Comparison of ENCODE assay signal across 22 cellular contexts in the genomic region with DNA sequence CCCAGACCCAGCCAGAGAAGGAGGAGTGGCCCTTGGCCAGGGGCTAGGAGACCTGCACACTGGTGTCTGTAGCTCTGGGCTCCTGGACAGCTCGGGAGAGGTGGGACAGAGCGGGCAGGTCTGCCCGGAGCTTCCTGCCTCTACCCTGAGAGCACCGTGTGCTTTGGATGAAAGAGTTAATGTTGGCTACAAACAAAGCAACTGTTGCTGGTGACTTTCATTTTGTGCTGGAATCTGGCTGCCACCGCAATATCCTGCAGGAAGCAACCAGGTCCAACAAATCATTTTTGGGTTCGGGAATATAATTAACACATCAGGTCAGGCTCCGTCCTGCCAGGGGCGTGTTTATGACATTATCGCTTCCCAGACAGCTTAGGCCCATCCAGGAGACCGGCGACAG.
"Had no signal": no experiment of that assay in that cellular context is flagged by ENCODE, and none has a peak within 500 bp of the region (broad histone marks: within the 10 kb centered on the region; RNA-seq: fewer than 3 reads in every experiment).

No MANE protein-coding gene starts in this region.

- ATAC-seq: body of pancreas, T-cell had no signal

- H3K27me3 Mint-ChIP-seq: activated CD4-positive, alpha-beta T cell treated with anti-CD3 and anti-CD28 coated beads, Interleukin-2, amount 10 ng/mL, durations not matched to agents 24 days and 14 days; activated naive CD4-positive, alpha-beta T cell treated with anti-CD3 and anti-CD28 coated beads, Interleukin-2, amount 50 U/mL, for 24 hours had no signal

- H3K4me1 Mint-ChIP-seq: activated B cell treated with CpG ODN at 0.5 μM for 24 hours; activated CD4-positive, alpha-beta T cell treated with anti-CD3 and anti-CD28 coated beads, Interleukin-2, amount 10 ng/mL, durations not matched to agents 24 days and 14 days; activated naive CD4-positive, alpha-beta T cell treated with anti-CD3 and anti-CD28 coated beads, Interleukin-2, amount 50 U/mL, for 24 hours; T-cell had no signal

- DNase-seq: activated B cell treated with CpG ODN at 0.5 μM for 24 hours; activated CD4-positive, alpha-beta T cell treated with anti-CD3 and anti-CD28 coated beads for 1 hour; activated CD4-positive, alpha-beta T cell treated with anti-CD3 and anti-CD28 coated beads, Interleukin-2, amount 10 ng/mL, durations not matched to agents 24 days and 14 days; activated CD4-positive, alpha-beta T cell treated with anti-CD3 and anti-CD28 coated beads, Interleukin-2, amount 50 U/mL, for 48 hours; body of pancreas; IMR-90; Kasumi-1; KBM-7; NCI-H1105 treated with DMSO at 0.1 percent for 48 hours; NCI-H1436 treated with DMSO at 0.1 percent for 48 hours; NCI-H187; NCI-H2081; NCI-H510A treated with DMSO at 0.1 percent for 48 hours; NCI-H69; Peyer's patch; SIG-M5; T-cell; T-helper 2 cell; T1000 had no signal

- H3K27ac Mint-ChIP-seq: activated B cell treated with CpG ODN at 0.5 μM for 24 hours; activated CD4-positive, alpha-beta T cell treated with anti-CD3 and anti-CD28 coated beads, Interleukin-2, amount 10 ng/mL, durations not matched to agents 24 days and 14 days; activated naive CD4-positive, alpha-beta T cell treated with anti-CD3 and anti-CD28 coated beads, Interleukin-2, amount 50 U/mL, for 24 hours; T-cell had no signal

- H3K4me3 Mint-ChIP-seq: activated B cell treated with CpG ODN at 0.5 μM for 24 hours; activated CD4-positive, alpha-beta T cell treated with anti-CD3 and anti-CD28 coated beads, Interleukin-2, amount 10 ng/mL, durations not matched to agents 24 days and 14 days; activated naive CD4-positive, alpha-beta T cell treated with anti-CD3 and anti-CD28 coated beads, Interleukin-2, amount 50 U/mL, for 24 hours; T-cell had no signal

- H3K4me1 ChIP-seq: ascending aorta, body of pancreas, Peyer's patch had no signal

- H3K9me3 ChIP-seq: ascending aorta, body of pancreas, Peyer's patch had no signal

- H3K27me3 ChIP-seq: ascending aorta, body of pancreas, cardiac muscle cell, Peyer's patch had no signal

- H3K4me3 ChIP-seq: ascending aorta, body of pancreas, cardiac muscle cell, Peyer's patch had no signal

- H3K36me3 ChIP-seq: ascending aorta, cardiac muscle cell, Peyer's patch had no signal

- H3K36me3 Mint-ChIP-seq: activated naive CD4-positive, alpha-beta T cell treated with anti-CD3 and anti-CD28 coated beads, Interleukin-2, amount 50 U/mL, for 24 hours; T-cell had no signal

- H3K27ac ChIP-seq: ascending aorta, body of pancreas, cardiac muscle cell, Peyer's patch had no signal

- H3K9me3 Mint-ChIP-seq: activated B cell treated with CpG ODN at 0.5 μM for 24 hours; activated CD4-positive, alpha-beta T cell treated with anti-CD3 and anti-CD28 coated beads, Interleukin-2, amount 10 ng/mL, durations not matched to agents 24 days and 14 days; activated naive CD4-positive, alpha-beta T cell treated with anti-CD3 and anti-CD28 coated beads, Interleukin-2, amount 50 U/mL, for 24 hours; T-cell had no signal
